In genomic region chr12:6647083-6647604, GRCh38 we compare ENCODE assay signal across 8 cellular contexts. TPM values are rescaled to one million over a fixed set of nuclear protein-coding genes. Genes with fewer than 3 reads are reported as not detected.
DNase-seq lines count a peak whose midpoint lies in the region; ATAC-seq and TF ChIP-seq lines count a peak whose summit lies in the region.

ACRBP (minus strand) TSS chr12:6647432; CDS start chr12:6647366, 66 bp downstream.

- TF ChIP-seq CTCF in CD14-positive monocyte (IDR thresholded peaks at IDR 0.05) (no peak), neutrophil (IDR thresholded peaks at IDR 0.05) (no peak)

- DNase-seq in CD14-positive monocyte (ENCODE audit: low spot score) (peak; percentile 75), globus pallidus (ENCODE audit: low spot score) (peak; percentile 72), NCI-H510A treated with DMSO at 0.1 percent for 48 hours (lab: John Stamatoyannopoulos, UW) (no peak), GM19240 (ENCODE audit: insufficient read length, low spot score) (no peak)
- peak; percentile 42 for DNase-seq in activated naive CD4-positive, alpha-beta T cell treated with anti-CD3 and anti-CD28 coated beads, Interleukin-2, amount 50 U/mL, for 16 hours

- peaks cover 0 to 2% (median 0%) of the 10 kb centered on the region in 3 donors for H3K27me3 Mint-ChIP-seq in CD14-positive monocyte (ENCODE audit: low read depth in 3 of 3)

- H3K27me3 ChIP-seq in neutrophil = no peaks in the 10 kb centered on the region

- ATAC-seq in HG02885 (IDR thresholded peaks at IDR 0.05; ENCODE audit: poor library complexity, unreplicated experiment) (peak; percentile 48), GM21390 (IDR thresholded peaks at IDR 0.05; ENCODE audit: unreplicated experiment) (no peak)

- peak within 1 kb of the TSS; percentile 78 for H3K27ac ChIP-seq in neutrophil

- intact Hi-C loops in CD14-positive monocyte (cut with micrococcal nuclease) = loop anchor here in 1 of 2 donors (10.0 kb wide), 1 partner anchor 48 kb away; no protein-coding TSS in a partner anchor

- peaks cover 43% of the 10 kb centered on the region for H3K36me3 ChIP-seq in neutrophil

- H3K4me1 Mint-ChIP-seq in CD14-positive monocyte = peaks cover 45% of the 10 kb centered on the region

- H3K36me3 Mint-ChIP-seq in CD14-positive monocyte = peaks cover 27 to 38% of the 10 kb centered on the region in 2 donors

- no peaks in the 10 kb centered on the region for H3K9me3 ChIP-seq in neutrophil

- H3K4me3 Mint-ChIP-seq in CD14-positive monocyte = peak within 1 kb of the TSS; percentile 93 to 94

- H3K27ac Mint-ChIP-seq in CD14-positive monocyte = peak within 1 kb of the TSS; percentile 91 to 96 (median 94)

- peak within 1 kb of the TSS; percentile 58 for H3K4me3 ChIP-seq in neutrophil (ENCODE audit: low read depth in 1 of 2, low read length in 1 of 2)

- no peaks in the 10 kb centered on the region for H3K9me3 Mint-ChIP-seq in CD14-positive monocyte

- H3K4me1 ChIP-seq in neutrophil (ENCODE audit: control insufficient read depth in 1 of 2, insufficient read depth in 1 of 2, low read depth in 1 of 2, low read length in 1 of 2) = peaks cover 32 to 33% of the 10 kb centered on the region in 2 experiments

RNA-seq across cellular contexts. Expression of gene ACRBP, which starts in this region (rescaled TPM):
- 10 to 100 TPM; 10.2 to 10.3 TPM for polyA plus RNA-seq in CD14-positive monocyte

Comparison
In these comparisons a context has a peak if more than half of its experiments do, and no peak if none do; other contexts are left out.
1. DNase-seq: peak in CD14-positive monocyte (single experiment), activated naive CD4-positive, alpha-beta T cell treated with anti-CD3 and anti-CD28 coated beads, Interleukin-2, amount 50 U/mL, for 16 hours (single experiment) and globus pallidus (single experiment); none in NCI-H510A treated with DMSO at 0.1 percent for 48 hours (single experiment) and GM19240 (single experiment).